ENCODE assay signal across 1 cellular context in genomic region chrX:14015294-14015693, GRCh38.
TF ChIP-seq lines count a peak whose summit lies in the region.

No MANE protein-coding gene starts in this region.

TF ChIP-seq in endothelial cell of umbilical vein, 7 proteins besides CTCF, POLR2A, EP300 and RAD21:
- no peak for TF ChIP-seq EZH2 (IDR thresholded peaks at IDR 0.05; ENCODE audit: borderline replicate concordance, low read depth, low read length, severe bottlenecking)
- no peak for TF ChIP-seq JUN (IDR thresholded peaks at IDR 0.05; ENCODE audit: borderline replicate concordance, insufficient read depth, insufficient read length, low read depth)
- no peak for TF ChIP-seq MYC (IDR thresholded peaks at IDR 0.05; ENCODE audit: low read depth, low read length)
- TF ChIP-seq POLR2AphosphoS5 (IDR thresholded peaks at IDR 0.05; ENCODE audit: insufficient read depth, low read depth, low read length), result no peak
- TF ChIP-seq FOS (IDR thresholded peaks at IDR 0.05; ENCODE audit: borderline replicate concordance, insufficient read depth, low read length), result no peak
- TF ChIP-seq GATA2 (IDR thresholded peaks at IDR 0.05; ENCODE audit: insufficient read depth, insufficient read length, low read depth, low read length), result no peak
- no peak for TF ChIP-seq MAX (IDR thresholded peaks at IDR 0.05; ENCODE audit: insufficient read depth, insufficient read length)
